Comparison of ENCODE assay signal across 1 cellular context in genomic region chr3:64885055-64885454, GRCh38.
TF ChIP-seq lines count a peak whose summit lies in the region.

No MANE protein-coding gene starts in this region.

TF ChIP-seq in HepG2, 621 proteins besides CTCF, POLR2A, EP300 and RAD21 (continued from another document):
- TF ChIP-seq NONO (IDR thresholded peaks at IDR 0.05): no peak
- TF ChIP-seq NONO (CRISPR knock-in tag; conservative IDR thresholded peaks at IDR 0.05): no peak
- TF ChIP-seq, protein P1, sequence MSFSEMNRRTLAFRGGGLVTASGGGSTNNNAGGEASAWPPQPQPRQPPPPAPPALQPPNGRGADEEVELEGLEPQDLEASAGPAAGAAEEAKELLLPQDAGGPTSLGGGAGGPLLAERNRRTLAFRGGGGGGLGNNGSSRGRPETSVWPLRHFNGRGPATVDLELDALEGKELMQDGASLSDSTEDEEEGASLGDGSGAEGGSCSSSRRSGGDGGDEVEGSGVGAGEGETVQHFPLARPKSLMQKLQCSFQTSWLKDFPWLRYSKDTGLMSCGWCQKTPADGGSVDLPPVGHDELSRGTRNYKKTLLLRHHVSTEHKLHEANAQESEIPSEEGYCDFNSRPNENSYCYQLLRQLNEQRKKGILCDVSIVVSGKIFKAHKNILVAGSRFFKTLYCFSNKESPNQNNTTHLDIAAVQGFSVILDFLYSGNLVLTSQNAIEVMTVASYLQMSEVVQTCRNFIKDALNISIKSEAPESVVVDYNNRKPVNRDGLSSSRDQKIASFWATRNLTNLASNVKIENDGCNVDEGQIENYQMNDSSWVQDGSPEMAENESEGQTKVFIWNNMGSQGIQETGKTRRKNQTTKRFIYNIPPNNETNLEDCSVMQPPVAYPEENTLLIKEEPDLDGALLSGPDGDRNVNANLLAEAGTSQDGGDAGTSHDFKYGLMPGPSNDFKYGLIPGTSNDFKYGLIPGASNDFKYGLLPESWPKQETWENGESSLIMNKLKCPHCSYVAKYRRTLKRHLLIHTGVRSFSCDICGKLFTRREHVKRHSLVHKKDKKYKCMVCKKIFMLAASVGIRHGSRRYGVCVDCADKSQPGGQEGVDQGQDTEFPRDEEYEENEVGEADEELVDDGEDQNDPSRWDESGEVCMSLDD (CRISPR knock-in tag; IDR thresholded peaks at IDR 0.05; ENCODE audit: borderline replicate concordance): no peak
